In the genomic region with DNA sequence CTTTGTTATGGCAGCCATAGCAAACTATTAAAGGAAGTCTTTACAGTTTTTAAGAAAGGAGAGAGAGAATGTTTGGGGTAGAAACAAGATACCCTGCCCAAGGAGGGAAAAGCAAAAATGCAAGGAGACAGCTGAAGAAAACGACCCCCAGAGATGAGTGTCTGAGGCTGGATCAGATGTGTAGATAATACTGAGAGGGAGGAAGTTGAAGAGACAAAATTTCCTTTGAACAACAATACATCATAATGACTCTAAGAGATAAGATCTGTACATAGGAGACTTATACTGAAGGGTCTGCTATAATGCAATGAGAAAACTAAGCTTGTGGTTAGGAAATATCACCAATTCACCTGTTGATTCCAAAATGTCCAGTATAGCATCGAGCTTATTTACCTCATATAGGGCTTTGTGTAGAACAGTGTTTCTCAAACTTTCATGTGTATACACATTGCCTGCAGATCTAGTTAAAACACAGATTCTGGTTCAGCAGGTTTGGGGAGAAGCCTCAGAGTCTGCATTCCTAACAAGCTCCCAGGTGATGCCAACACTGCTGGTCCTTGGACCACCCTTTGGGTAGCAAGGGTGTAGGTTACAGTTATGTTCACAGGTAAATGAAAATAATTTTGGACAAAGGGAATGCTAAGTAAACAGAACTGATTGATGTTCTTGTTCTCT, we compare ENCODE assay signal across 12 cellular contexts.
"Had no signal": no experiment of that assay in that cellular context is flagged by ENCODE, and none has a peak within 500 bp of the region (broad histone marks: within the 10 kb centered on the region; RNA-seq: fewer than 3 reads in every experiment).

No MANE protein-coding gene starts in this region.

- H3K4me1 ChIP-seq: parathyroid adenoma had no signal

- H3K36me3 ChIP-seq: thyroid gland had no signal

- H3K4me3 ChIP-seq: thyroid gland had no signal

- DNase-seq: activated CD4-positive, alpha-beta T cell treated with anti-CD3 and anti-CD28 coated beads, Interleukin-2, amount 50 U/mL, for 48 hours; activated gamma-delta T cell; activated T-cell treated with anti-CD3 and anti-CD28 coated beads, Interleukin-2, amount 50 U/mL, for 48 hours; amygdala; effector memory CD8-positive, alpha-beta T cell; hypothalamus; kidney glomerular epithelial cell; right cardiac atrium; small intestine; T-helper 17 cell; thyroid gland had no signal

- FAIRE-seq: small intestine had no signal

- H3K27me3 ChIP-seq: thyroid gland had no signal

- H3K27ac ChIP-seq: parathyroid adenoma, thyroid gland had no signal

- H3K9me3 ChIP-seq: thyroid gland had no signal
